Comparison of ENCODE assay signal across 1 cellular context in the genomic region with DNA sequence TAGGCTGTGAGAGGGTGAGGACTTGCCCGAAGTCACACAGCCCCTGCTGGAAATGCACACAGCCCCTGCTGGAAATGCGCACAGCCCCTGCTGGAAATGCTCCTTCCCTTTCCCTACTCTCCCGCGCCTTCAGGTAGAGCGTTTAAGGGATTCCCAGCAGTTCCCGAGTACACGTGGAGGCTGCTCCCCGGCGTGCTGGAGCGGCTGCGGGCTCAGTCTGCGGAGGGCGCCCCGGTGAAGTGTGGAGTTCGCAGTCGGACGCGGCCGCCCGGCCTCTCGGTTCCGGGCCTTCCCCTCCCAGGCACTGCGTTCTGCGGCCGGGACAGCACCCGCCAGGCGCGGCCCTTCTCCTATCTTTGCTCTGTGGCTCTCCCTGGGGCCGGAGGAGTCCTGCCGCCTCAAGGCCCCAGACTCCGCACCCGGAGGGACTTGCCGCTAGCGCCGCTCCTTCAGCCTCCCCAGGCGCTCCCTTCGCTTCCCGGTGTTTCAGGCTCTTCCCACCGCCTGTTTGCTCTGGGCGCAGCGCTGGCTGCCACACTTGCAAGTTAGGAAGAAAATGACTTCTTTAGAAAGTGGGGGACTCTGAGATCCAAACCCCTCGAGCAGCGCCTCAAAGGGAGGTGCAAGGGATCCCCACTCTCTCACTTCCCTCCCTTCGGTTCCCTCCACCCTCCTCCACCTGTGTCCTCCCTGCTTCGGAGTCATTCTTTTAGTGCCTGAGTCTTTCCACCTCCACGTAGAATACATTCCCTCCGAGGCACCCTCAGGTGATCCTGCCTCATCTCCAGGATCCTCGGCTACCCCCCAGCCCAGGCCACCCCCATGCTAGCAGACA.
A peak's percentile ranks its signal among the peaks of the same experiment; 100 is the strongest.
TF ChIP-seq lines count a peak whose summit lies in the region.

No MANE protein-coding gene starts in this region.

TF ChIP-seq in IMR-90, 13 proteins besides CTCF, POLR2A, EP300 and RAD21:
- TF ChIP-seq, protein P1, sequence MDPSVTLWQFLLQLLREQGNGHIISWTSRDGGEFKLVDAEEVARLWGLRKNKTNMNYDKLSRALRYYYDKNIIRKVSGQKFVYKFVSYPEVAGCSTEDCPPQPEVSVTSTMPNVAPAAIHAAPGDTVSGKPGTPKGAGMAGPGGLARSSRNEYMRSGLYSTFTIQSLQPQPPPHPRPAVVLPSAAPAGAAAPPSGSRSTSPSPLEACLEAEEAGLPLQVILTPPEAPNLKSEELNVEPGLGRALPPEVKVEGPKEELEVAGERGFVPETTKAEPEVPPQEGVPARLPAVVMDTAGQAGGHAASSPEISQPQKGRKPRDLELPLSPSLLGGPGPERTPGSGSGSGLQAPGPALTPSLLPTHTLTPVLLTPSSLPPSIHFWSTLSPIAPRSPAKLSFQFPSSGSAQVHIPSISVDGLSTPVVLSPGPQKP (IDR thresholded peaks at IDR 0.05; ENCODE audit: borderline replicate concordance, low read depth, low read length), result no peak
- TF ChIP-seq FOS (IDR thresholded peaks at IDR 0.05; ENCODE audit: low read depth, low read length) (no peak), MAFK (IDR thresholded peaks at IDR 0.05; ENCODE audit: low read depth, low read length) (no peak), BHLHE40 (IDR thresholded peaks at IDR 0.05; ENCODE audit: low read depth, low read length) (no peak), NFE2L2 (IDR thresholded peaks at IDR 0.05; ENCODE audit: low read depth, low read length) (no peak), SMC3 (IDR thresholded peaks at IDR 0.05; ENCODE audit: low read depth, low read length) (no peak), MXI1 (IDR thresholded peaks at IDR 0.05; ENCODE audit: borderline replicate concordance, low read depth, low read length) (peak; percentile 62; the same call in 1 of the 2 replicates), RFX5 (IDR thresholded peaks at IDR 0.05; ENCODE audit: low read depth, low read length) (no peak), RCOR1 (IDR thresholded peaks at IDR 0.05; ENCODE audit: insufficient replicate concordance, low read length) (no peak), CHD1 (IDR thresholded peaks at IDR 0.05; ENCODE audit: low read depth, low read length) (0 out of 2 replicates have a peak, but pooled peaks have one; percentile 45), CEBPB (IDR thresholded peaks at IDR 0.05; ENCODE audit: low read depth, low read length) (no peak), MAZ (IDR thresholded peaks at IDR 0.05; ENCODE audit: borderline replicate concordance, low read depth, low read length) (no peak)
- TF ChIP-seq, protein P2, sequence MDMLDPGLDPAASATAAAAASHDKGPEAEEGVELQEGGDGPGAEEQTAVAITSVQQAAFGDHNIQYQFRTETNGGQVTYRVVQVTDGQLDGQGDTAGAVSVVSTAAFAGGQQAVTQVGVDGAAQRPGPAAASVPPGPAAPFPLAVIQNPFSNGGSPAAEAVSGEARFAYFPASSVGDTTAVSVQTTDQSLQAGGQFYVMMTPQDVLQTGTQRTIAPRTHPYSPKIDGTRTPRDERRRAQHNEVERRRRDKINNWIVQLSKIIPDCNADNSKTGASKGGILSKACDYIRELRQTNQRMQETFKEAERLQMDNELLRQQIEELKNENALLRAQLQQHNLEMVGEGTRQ (IDR thresholded peaks at IDR 0.05; ENCODE audit: low read depth, low read length), result no peak
